22 cellular contexts compared by ENCODE assay signal in genomic region chr12:14281539-14281938, GRCh38.
"Had no signal": no experiment of that assay in that cellular context is flagged by ENCODE, and none has a peak within 500 bp of the region (broad histone marks: within the 10 kb centered on the region; RNA-seq: fewer than 3 reads in every experiment).

No MANE protein-coding gene starts in this region.

- H3K36me3 Mint-ChIP-seq: natural killer cell had no signal

- H3K27ac ChIP-seq: dorsolateral prefrontal cortex, gastrocnemius medialis, heart right ventricle, ovary, right atrium auricular region, sigmoid colon, skin epidermis, suprapubic skin, thyroid gland had no signal

- H3K4me3 Mint-ChIP-seq: natural killer cell, neural crest cell, type B pancreatic cell had no signal

- H3K4me3 ChIP-seq: dorsolateral prefrontal cortex, gastrocnemius medialis, heart right ventricle, mucosa of descending colon, ovary, right atrium auricular region, sigmoid colon, skin epidermis, suprapubic skin, thyroid gland had no signal

- ATAC-seq: esophagus mucosa; gastrocnemius medialis; heart right ventricle; left lobe of liver; mucosa of descending colon; natural killer cell; stimulated activated naive CD8-positive, alpha-beta T cell treated with anti-CD3 and anti-CD28 coated beads, Interleukin-15, Interleukin-2, amounts not matched to agents 100 U/mL and 50 U/mL, for 24 hours had no signal

- H3K9me3 ChIP-seq: gastrocnemius medialis, mucosa of descending colon, ovary, right atrium auricular region, sigmoid colon, suprapubic skin, thyroid gland had no signal

- DNase-seq: cortex of kidney; dorsolateral prefrontal cortex; effector CD8-positive, alpha-beta T cell; gastrocnemius medialis; heart right ventricle; hypothalamus; islet precursor cell; mucosa of descending colon; natural killer cell; nucleus accumbens; ovary; sigmoid colon; stimulated activated CD4-positive, alpha-beta T cell treated with anti-CD3 and anti-CD28 coated beads, Interleukin-12 subunit alpha, Interleukin-12 subunit beta, amount 100 ng/mL, for 4 hours; stimulated activated naive CD8-positive, alpha-beta T cell treated with anti-CD3 and anti-CD28 coated beads, Interleukin-15, Interleukin-2, amounts not matched to agents 100 U/mL and 50 U/mL, for 24 hours; thyroid gland had no signal

- H3K36me3 ChIP-seq: gastrocnemius medialis, heart right ventricle, ovary, right atrium auricular region, sigmoid colon, suprapubic skin, thyroid gland had no signal

- H3K27ac Mint-ChIP-seq: natural killer cell, type B pancreatic cell had no signal

- H3K4me1 ChIP-seq: gastrocnemius medialis, right atrium auricular region, sigmoid colon, suprapubic skin, thyroid gland had no signal

- H3K27me3 Mint-ChIP-seq: type B pancreatic cell had no signal

- H3K9me3 Mint-ChIP-seq: natural killer cell had no signal

- H3K27me3 ChIP-seq: dorsolateral prefrontal cortex, gastrocnemius medialis, heart right ventricle, ovary, right atrium auricular region, sigmoid colon, suprapubic skin, thyroid gland had no signal
